ENCODE assay signal across 9 cellular contexts in genomic region chr12:47801170-47801903, GRCh38. TPM values are rescaled to one million over a fixed set of nuclear protein-coding genes. Genes with fewer than 3 reads are reported as not detected.
A peak's percentile ranks its signal among the peaks of the same experiment; 100 is the strongest.
DNase-seq lines count a peak whose midpoint lies in the region; ATAC-seq and TF ChIP-seq lines count a peak whose summit lies in the region.
"Had no signal": no experiment of that assay in that cellular context is flagged by ENCODE, and none has a peak within 500 bp of the region (broad histone marks: within the 10 kb centered on the region; RNA-seq: fewer than 3 reads in every experiment).

No MANE protein-coding gene starts in this region.

- intact Hi-C loops in Right ventricle myocardium inferior (cut with DNase I) = no loop called here
- intact Hi-C loops in cardiac septum (cut with DNase I) = loop anchor here (2.0 kb wide), 1 partner anchor 17 kb away; the partner anchor contains the start of gene HDAC7
- intact Hi-C loops in mucosa of descending colon (cut with DNase I, micrococcal nuclease) = no loop called here
- intact Hi-C loops in vagina (cut with DNase I) = loop anchor here (5.0 kb wide), 1 partner anchor 36 kb away; no protein-coding TSS in a partner anchor

- peak; percentile 41 for ATAC-seq in Right ventricle myocardium inferior
- ATAC-seq in mucosa of descending colon = peak; percentile 35
- no peak for ATAC-seq in HG02973 (IDR thresholded peaks at IDR 0.05; ENCODE audit: unreplicated experiment)
- ATAC-seq in HG03196 (IDR thresholded peaks at IDR 0.05; ENCODE audit: unreplicated experiment) = no peak
- ATAC-seq in GM19351 (IDR thresholded peaks at IDR 0.05; ENCODE audit: unreplicated experiment) = no peak

- H3K4me3 ChIP-seq in choroid plexus epithelial cell (ENCODE audit: low read depth, low read length) (no peak overlapping the region), mucosa of descending colon (no peak overlapping the region), vagina (no peak overlapping the region)

- H3K27ac ChIP-seq in vagina = peak overlapping the region; percentile 74

- H3K9me3 ChIP-seq in mucosa of descending colon (no peaks in the 10 kb centered on the region), vagina (no peaks in the 10 kb centered on the region)

- H3K4me1 ChIP-seq in mucosa of descending colon (ENCODE audit: low read depth) (peaks cover 22% of the 10 kb centered on the region), vagina (peaks cover 75% of the 10 kb centered on the region)

- no peaks in the 10 kb centered on the region for H3K27me3 ChIP-seq in vagina

- TF ChIP-seq CTCF in choroid plexus epithelial cell (conservative IDR thresholded peaks at IDR 0.05; ENCODE audit: low read depth, low read length) (peak; percentile 73), mucosa of descending colon (IDR thresholded peaks at IDR 0.05) (no peak), vagina (IDR thresholded peaks at IDR 0.05) (peak in 1 of 3 experiments; percentile 15)

- TF ChIP-seq POLR2A in vagina (IDR thresholded peaks at IDR 0.05) = no peak

- DNase-seq in Right ventricle myocardium inferior (ENCODE audit: missing footprints) = peak; percentile 82
- no peak for DNase-seq in cardiac septum (ENCODE audit: low spot score)
- DNase-seq in choroid plexus epithelial cell (ENCODE audit: low read depth) = peak; percentile 64
- DNase-seq in mucosa of descending colon = peak in 1 of 3 donors; percentile 20
- DNase-seq in vagina (ENCODE audit: extremely low spot score in 2 of 2) = no peak
- DNase-seq: NCI-H187 treated with DMSO at 0.1 percent for 48 hours had no signal

- no peaks in the 10 kb centered on the region for H3K36me3 ChIP-seq in mucosa of descending colon (ENCODE audit: low read depth)
- peaks cover 0 to 24% of the 10 kb centered on the region in 2 donors for H3K36me3 ChIP-seq in vagina

RNA-seq across cellular contexts. Expression of gene HDAC7, which starts 18.4 kb away (rescaled TPM):
- 38.8 TPM for total RNA-seq in Right ventricle myocardium inferior
- total RNA-seq in cardiac septum = 62.7 TPM
- total RNA-seq in mucosa of descending colon = 10 to 100 TPM; 19.5 to 67.4 (median 33.2) TPM
- 67.0 TPM for total RNA-seq in vagina

RNA-seq across cellular contexts. Expression of gene SLC48A1, which starts 28.3 kb away (rescaled TPM):
- total RNA-seq in Right ventricle myocardium inferior = 23.2 TPM
- 20.7 TPM for total RNA-seq in cardiac septum
- total RNA-seq in mucosa of descending colon = 10 to 100 TPM; 17.2 to 35.4 (median 19.1) TPM
- total RNA-seq in vagina = 20.9 TPM

RNA-seq across cellular contexts. Expression of gene RAPGEF3, which starts 42.7 kb away (rescaled TPM):
- total RNA-seq in Right ventricle myocardium inferior (37.3 TPM), cardiac septum (26.3 TPM), mucosa of descending colon (10 to 100 TPM in 2 of 3 donors, 1 to 10 TPM in 1; 9.5 to 15.6 (median 11.4) TPM), vagina (52.3 TPM)

Comparison
In these comparisons a context has a peak if more than half of its experiments do, and no peak if none do; other contexts are left out.
1. DNase-seq: peak in Right ventricle myocardium inferior (single experiment) and choroid plexus epithelial cell (single experiment); none in cardiac septum (single experiment) and vagina (0 of 2).
2. intact Hi-C loops: an anchor here in cardiac septum (2.0 kb wide) and vagina (5.0 kb wide); none called in Right ventricle myocardium inferior and mucosa of descending colon.
3. ATAC-seq: peak in Right ventricle myocardium inferior (single experiment) and mucosa of descending colon (single experiment); none in HG02973 (single experiment), HG03196 (single experiment) and GM19351 (single experiment).